ENCODE assay signal across 14 cellular contexts in genomic region chr7:28903779-28904538, GRCh38. TPM values are rescaled to one million over a fixed set of nuclear protein-coding genes. Genes with fewer than 3 reads are reported as not detected.
DNase-seq lines count a peak whose midpoint lies in the region; ATAC-seq and TF ChIP-seq lines count a peak whose summit lies in the region.
"Had no signal": no experiment of that assay in that cellular context is flagged by ENCODE, and none has a peak within 500 bp of the region (broad histone marks: within the 10 kb centered on the region; RNA-seq: fewer than 3 reads in every experiment).

No MANE protein-coding gene starts in this region.

- H3K36me3 ChIP-seq in rectal smooth muscle tissue (ENCODE audit: control insufficient read depth, insufficient read depth, low read length) = no peaks in the 10 kb centered on the region

- TF ChIP-seq CTCF in fibroblast of villous mesenchyme (IDR thresholded peaks at IDR 0.05; ENCODE audit: insufficient read depth, low read depth, low read length) = no peak

- DNase-seq in ELF-1 (ENCODE audit: low read depth, low spot score) (peak; percentile 34), RPMI7951 (ENCODE audit: low read depth) (peak; percentile 17), fibroblast of villous mesenchyme (ENCODE audit: low read depth) (peak; percentile 19), mucosa of gallbladder (ENCODE audit: low spot score) (no peak), NCI-H2196 (lab: John Stamatoyannopoulos, UW; ENCODE audit: unreplicated experiment) (no peak), GOT3 (lab: John Stamatoyannopoulos, UW) (no peak)
- DNase-seq: activated CD4-positive, alpha-beta T cell treated with anti-CD3 and anti-CD28 coated beads for 1 hour; activated effector memory CD4-positive, alpha-beta T cell treated with Interleukin-2 at 50 U/mL for 16 hours; C1 segment of cervical spinal cord; NCI-H2081 treated with DMSO at 0.1 percent for 48 hours; occipital lobe; SIG-M5 had no signal

- no peak overlapping the region for H3K27ac ChIP-seq in rectal smooth muscle tissue (ENCODE audit: low read depth, low read length)

- no peak for ATAC-seq in HG02870 (IDR thresholded peaks at IDR 0.05; ENCODE audit: unreplicated experiment)

- H3K27me3 ChIP-seq in rectal smooth muscle tissue (ENCODE audit: control insufficient read depth, insufficient read depth, low read length) = no peaks in the 10 kb centered on the region

- H3K4me1 ChIP-seq in rectal smooth muscle tissue (ENCODE audit: control insufficient read depth, insufficient read depth, low read length) = peaks cover 2% of the 10 kb centered on the region

- peak overlapping the region; percentile 53 for H3K4me3 ChIP-seq in fibroblast of villous mesenchyme (ENCODE audit: low read depth, low read length)
- peak overlapping the region; percentile 37 for H3K4me3 ChIP-seq in rectal smooth muscle tissue (ENCODE audit: low read length)

- no peak overlapping the region for H3K9ac ChIP-seq in rectal smooth muscle tissue (ENCODE audit: low read length)

RNA-seq across cellular contexts. Expression of gene TRIL, which starts 54.2 kb away (rescaled TPM):
- total RNA-seq in RPMI7951 (2014; rRNA removed; shearing (Covaris generic)) = 6.4 and 7.1 TPM in 2 replicates
- total RNA-seq in fibroblast of villous mesenchyme = under 0.01 and 1.9 TPM in 2 replicates
- 1.4 TPM for total RNA-seq in mucosa of gallbladder

Comparison
In these comparisons a context has a peak if more than half of its experiments do, and no peak if none do; other contexts are left out.
1. DNase-seq: peak in ELF-1 (single experiment), RPMI7951 (single experiment) and fibroblast of villous mesenchyme (single experiment); none in mucosa of gallbladder (single experiment), NCI-H2196 (single experiment) and GOT3 (single experiment).